In the genomic region with DNA sequence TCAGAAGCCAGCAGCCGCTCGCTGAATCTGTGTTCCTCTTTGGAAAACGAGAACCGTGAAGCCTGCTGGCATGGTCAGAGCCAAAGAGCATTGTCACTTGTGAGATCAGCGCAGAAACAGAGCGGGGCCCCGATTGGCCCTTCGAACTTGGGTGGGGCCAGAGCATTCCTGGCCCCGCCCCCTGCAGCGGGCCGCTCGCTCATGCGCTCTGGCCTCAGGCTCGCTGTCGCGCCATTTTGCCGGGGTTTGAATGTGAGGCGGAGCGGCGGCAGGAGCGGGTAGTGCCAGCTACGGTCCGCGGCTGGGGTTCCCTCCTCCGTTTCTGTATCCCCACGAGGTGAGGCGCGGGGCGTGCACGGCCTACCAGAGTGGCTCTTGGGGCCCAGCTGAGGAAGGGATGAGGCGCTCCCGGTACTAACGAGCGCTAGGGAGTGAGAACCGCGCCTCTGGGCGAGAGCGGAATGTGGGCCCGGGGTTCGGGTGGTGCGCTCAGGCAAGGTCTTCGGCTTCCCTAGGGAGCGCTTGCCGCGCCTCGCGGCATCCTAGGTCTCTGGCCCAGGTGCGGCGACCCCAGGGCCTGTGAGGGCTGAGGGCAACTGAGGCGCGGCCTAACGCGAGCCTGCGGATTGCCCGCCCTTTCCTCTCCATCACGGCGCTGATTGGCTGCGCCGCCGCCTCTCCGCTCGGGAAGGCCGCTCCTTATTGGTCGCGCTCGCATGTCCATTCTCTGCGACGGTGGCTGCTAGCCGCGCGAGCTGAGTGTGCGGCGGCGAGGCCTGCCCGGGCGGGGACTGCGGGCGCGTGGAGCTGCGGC, we compare ENCODE assay signal across 8 cellular contexts. TPM values are rescaled to one million over a fixed set of nuclear protein-coding genes. Genes with fewer than 3 reads are reported as not detected.
A peak's percentile ranks its signal among the peaks of the same experiment; 100 is the strongest.
DNase-seq lines count a peak whose midpoint lies in the region; ATAC-seq, FAIRE-seq and TF ChIP-seq lines count a peak whose summit lies in the region.

A gene with protein sequence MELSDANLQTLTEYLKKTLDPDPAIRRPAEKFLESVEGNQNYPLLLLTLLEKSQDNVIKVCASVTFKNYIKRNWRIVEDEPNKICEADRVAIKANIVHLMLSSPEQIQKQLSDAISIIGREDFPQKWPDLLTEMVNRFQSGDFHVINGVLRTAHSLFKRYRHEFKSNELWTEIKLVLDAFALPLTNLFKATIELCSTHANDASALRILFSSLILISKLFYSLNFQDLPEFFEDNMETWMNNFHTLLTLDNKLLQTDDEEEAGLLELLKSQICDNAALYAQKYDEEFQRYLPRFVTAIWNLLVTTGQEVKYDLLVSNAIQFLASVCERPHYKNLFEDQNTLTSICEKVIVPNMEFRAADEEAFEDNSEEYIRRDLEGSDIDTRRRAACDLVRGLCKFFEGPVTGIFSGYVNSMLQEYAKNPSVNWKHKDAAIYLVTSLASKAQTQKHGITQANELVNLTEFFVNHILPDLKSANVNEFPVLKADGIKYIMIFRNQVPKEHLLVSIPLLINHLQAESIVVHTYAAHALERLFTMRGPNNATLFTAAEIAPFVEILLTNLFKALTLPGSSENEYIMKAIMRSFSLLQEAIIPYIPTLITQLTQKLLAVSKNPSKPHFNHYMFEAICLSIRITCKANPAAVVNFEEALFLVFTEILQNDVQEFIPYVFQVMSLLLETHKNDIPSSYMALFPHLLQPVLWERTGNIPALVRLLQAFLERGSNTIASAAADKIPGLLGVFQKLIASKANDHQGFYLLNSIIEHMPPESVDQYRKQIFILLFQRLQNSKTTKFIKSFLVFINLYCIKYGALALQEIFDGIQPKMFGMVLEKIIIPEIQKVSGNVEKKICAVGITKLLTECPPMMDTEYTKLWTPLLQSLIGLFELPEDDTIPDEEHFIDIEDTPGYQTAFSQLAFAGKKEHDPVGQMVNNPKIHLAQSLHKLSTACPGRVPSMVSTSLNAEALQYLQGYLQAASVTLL (plus strand): TSS at position 226 of the 814 bp plus-strand sequence. CDS start 12,152 bp downstream, outside the sequence.

- WGBS in pancreas, 2 donors = 0% methylated on average over 74 to 80 of the region's 80 CpGs

- peaks cover 35% of the 10 kb centered on the region for H3K36me3 Mint-ChIP-seq in activated naive CD8-positive, alpha-beta T cell treated with anti-CD3 and anti-CD28 coated beads, Interleukin-2, amount 50 U/mL, for 24 hours (ENCODE audit: low read depth)

- H3K27me3 Mint-ChIP-seq in activated naive CD8-positive, alpha-beta T cell treated with anti-CD3 and anti-CD28 coated beads, Interleukin-2, amount 50 U/mL, for 24 hours = no peaks in the 10 kb centered on the region

- H3K4me3 Mint-ChIP-seq in activated naive CD8-positive, alpha-beta T cell treated with anti-CD3 and anti-CD28 coated beads, Interleukin-2, amount 50 U/mL, for 24 hours = peak within 1 kb of the TSS; percentile 92

- no peak for TF ChIP-seq CTCF in GM12865 (IDR thresholded peaks at IDR 0.05; ENCODE audit: insufficient read depth, low read depth, low read length, missing control alignments)
- TF ChIP-seq CTCF in pancreas (IDR thresholded peaks at IDR 0.05) = no peak
- TF ChIP-seq CTCF in tibial artery (IDR thresholded peaks at IDR 0.05) = peak; percentile 26 to 65

- DNase-seq in GM12865 (ENCODE audit: low read depth) (peak; percentile 97), NCI-H1417 treated with DMSO at 0.1 percent for 48 hours (lab: John Stamatoyannopoulos, UW) (peak; percentile 79), SW480 (ENCODE audit: low spot score) (peak; percentile 98), Right ventricle myocardium superior (peak; percentile 97), pancreas (peak; percentile 92 to 98 (median 96)), tibial artery (peak; percentile 94 to 96)
- peak; percentile 94 for DNase-seq in activated naive CD8-positive, alpha-beta T cell treated with anti-CD3 and anti-CD28 coated beads, Interleukin-2, amount 50 U/mL, for 24 hours

- H3K4me1 ChIP-seq in pancreas (peaks cover 0 to 9% (median 4%) of the 10 kb centered on the region in 3 donors), tibial artery (peaks cover 0 to 19% (median 11%) of the 10 kb centered on the region in 4 donors)

- H3K27me3 ChIP-seq in pancreas (no peaks in the 10 kb centered on the region), tibial artery (no peaks in the 10 kb centered on the region)

- peak; percentile 45 for FAIRE-seq in pancreas (lab: Jason Lieb, UNC)

- peaks cover 36% of the 10 kb centered on the region for H3K4me1 Mint-ChIP-seq in activated naive CD8-positive, alpha-beta T cell treated with anti-CD3 and anti-CD28 coated beads, Interleukin-2, amount 50 U/mL, for 24 hours

- peak within 1 kb of the TSS; percentile 75 for H3K4me3 ChIP-seq in GM12865 (ENCODE audit: low read depth, low read length)
- H3K4me3 ChIP-seq in pancreas = peak within 1 kb of the TSS; percentile 64 to 94 (median 83)
- peak within 1 kb of the TSS; percentile 84 to 100 for H3K4me3 ChIP-seq in tibial artery

- H3K27ac ChIP-seq in pancreas (peak within 1 kb of the TSS; percentile 81 to 93 (median 88)), tibial artery (peak within 1 kb of the TSS; percentile 86 to 87)

- ATAC-seq in HG02763 (IDR thresholded peaks at IDR 0.05; ENCODE audit: unreplicated experiment) = peak; percentile 87
- peak; percentile 94 for ATAC-seq in activated naive CD8-positive, alpha-beta T cell treated with anti-CD3 and anti-CD28 coated beads, Interleukin-2, amount 50 U/mL, for 24 hours
- peak; percentile 98 for ATAC-seq in Right ventricle myocardium superior (ENCODE audit: poor library complexity)
- ATAC-seq in pancreas = peak; percentile 93 to 98 (median 94)

- H3K9me3 ChIP-seq in pancreas (no peaks in the 10 kb centered on the region), tibial artery (no peaks in the 10 kb centered on the region)

- peak within 1 kb of the TSS; percentile 99 for H3K27ac Mint-ChIP-seq in activated naive CD8-positive, alpha-beta T cell treated with anti-CD3 and anti-CD28 coated beads, Interleukin-2, amount 50 U/mL, for 24 hours

- H3K36me3 ChIP-seq in pancreas (no peaks in the 10 kb centered on the region), tibial artery (no peaks in the 10 kb centered on the region)

- intact Hi-C loops in Right ventricle myocardium superior (cut with DNase I) = no loop called here
- intact Hi-C loops in pancreas (cut with DNase I) = no loop called here
- intact Hi-C loops in tibial artery (cut with DNase I; ENCODE audit: low total_unique reads) = no loop called here

- H3K9me3 Mint-ChIP-seq in activated naive CD8-positive, alpha-beta T cell treated with anti-CD3 and anti-CD28 coated beads, Interleukin-2, amount 50 U/mL, for 24 hours = no peaks in the 10 kb centered on the region

RNA-seq across cellular contexts. Expression of the gene that starts here (rescaled TPM):
- total RNA-seq in Right ventricle myocardium superior = 36.7 TPM
- 10 to 100 TPM; 15.1 to 23.6 (median 18.5) TPM for total RNA-seq in pancreas
- polyA plus RNA-seq in pancreas = 10 to 100 TPM; 10.4 to 17.7 TPM

Comparison
In these comparisons a context has a peak if more than half of its experiments do, and no peak if none do; other contexts are left out.
1. Peak in every context shown above with its lines: DNase-seq, ATAC-seq, H3K4me3 ChIP-seq and H3K27ac ChIP-seq.
2. CTCF ChIP-seq: peak in tibial artery (2 of 2); none in GM12865 (single experiment) and pancreas (0 of 4).